Comparison of ENCODE assay signal across 27 cellular contexts in the genomic region with DNA sequence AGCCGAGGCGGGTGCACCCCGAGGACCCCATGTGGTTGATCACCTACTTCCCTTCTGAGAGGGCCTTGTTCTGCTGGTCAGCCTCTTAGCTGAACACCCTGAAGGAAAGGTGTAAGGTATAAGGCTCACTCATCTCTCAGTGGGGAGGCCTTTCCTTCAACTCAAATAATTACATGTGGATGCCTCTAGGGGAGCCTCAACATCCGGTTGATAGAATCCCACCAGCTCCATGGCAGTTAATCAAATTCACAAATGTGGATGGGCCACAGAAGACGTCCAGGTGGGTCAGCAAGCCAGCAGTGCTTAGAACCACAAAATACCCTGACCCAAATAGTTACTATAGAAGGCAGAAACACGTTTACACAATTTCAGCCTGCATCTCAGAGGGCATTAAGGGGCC. TPM values are rescaled to one million over a fixed set of nuclear protein-coding genes. Genes with fewer than 3 reads are reported as not detected.
DNase-seq lines count a peak whose midpoint lies in the region; FAIRE-seq and TF ChIP-seq lines count a peak whose summit lies in the region.
"Had no signal": no experiment of that assay in that cellular context is flagged by ENCODE, and none has a peak within 500 bp of the region (broad histone marks: within the 10 kb centered on the region; RNA-seq: fewer than 3 reads in every experiment).

No MANE protein-coding gene starts in this region.

- 0 out of 4 replicates have a peak, but pooled peaks of 1 of the 2 experiments have one; percentile 15 for TF ChIP-seq RAD21 in H1 (IDR thresholded peaks at IDR 0.05 in 1 of 2, conservative IDR thresholded peaks at IDR 0.05 in 1 of 2; ENCODE audit: low read depth in 2 of 2, low read length in 2 of 2)

- H3K4me3 Mint-ChIP-seq in HFFc6: no peak overlapping the region
- H3K4me3 Mint-ChIP-seq in progenitor cell of endocrine pancreas (ENCODE audit: low read depth): no peak overlapping the region
- H3K4me3 Mint-ChIP-seq: T-helper 1 cell treated with Interleukin-12 subunit alpha and Interleukin-12 subunit beta and Interleukin-4 antibody, amounts not matched to agents 30 μg/mL and 1 μg/mL, for 36 hours had no signal

- no peaks in the 10 kb centered on the region for H3K9me3 Mint-ChIP-seq in HFFc6
- H3K9me3 Mint-ChIP-seq in progenitor cell of endocrine pancreas (ENCODE audit: low read depth): no peaks in the 10 kb centered on the region
- H3K9me3 Mint-ChIP-seq: immature natural killer cell; T-helper 1 cell treated with Interleukin-12 subunit alpha and Interleukin-12 subunit beta and Interleukin-4 antibody, amounts not matched to agents 30 μg/mL and 1 μg/mL, for 36 hours had no signal

- no peak overlapping the region for H2BK120ac ChIP-seq in H1 (replicated peaks; ENCODE audit: low read depth, low read length)

- H2AFZ ChIP-seq in H1 (ENCODE audit: low read length): no peak overlapping the region

- H3K14ac ChIP-seq in H1 (ENCODE audit: insufficient read length): no peak overlapping the region

- no peak overlapping the region for H2BK15ac ChIP-seq in H1 (ENCODE audit: low read length)

- POLR2A ChIA-PET in H1 (lab: Charles Lee; ENCODE audit: partially characterized antibody): no interaction called here

- H2BK20ac ChIP-seq in H1 (ENCODE audit: low read length): no peak overlapping the region

- H3K27me3 ChIP-seq in H1 (replicated peaks in 1 of 4; ENCODE audit: control insufficient read depth in 3 of 4, extremely low read depth in 1 of 4, insufficient read depth in 3 of 4, low read length in 3 of 4) (peaks cover 0 to 27% (median 22%) of the 10 kb centered on the region in 4 experiments; a peak in 6 of 7 replicates), ovary (no peaks in the 10 kb centered on the region)
- H3K27me3 ChIP-seq: adrenal gland, upper lobe of right lung had no signal

- H2BK5ac ChIP-seq in H1 (ENCODE audit: low read depth, low read length): no peak overlapping the region

- H3K4me3 ChIP-seq in H1 (ENCODE audit: extremely low read depth in 1 of 4, insufficient read depth in 2 of 4, low read depth in 3 of 4, low read length in 4 of 4): no peak overlapping the region
- no peak overlapping the region for H3K4me3 ChIP-seq in ovary
- H3K4me3 ChIP-seq: adrenal gland; BLaER1 treated with 17β-estradiol and CSF1 and Interleukin-3, amounts not matched to agents 10 nM and 100 nM; lung; skin epidermis; upper lobe of right lung had no signal

- H2AK5ac ChIP-seq in H1 (ENCODE audit: low read depth, low read length): no peak overlapping the region

- H3K36me3 ChIP-seq in H1 (ENCODE audit: control insufficient read depth in 2 of 4, insufficient read depth in 4 of 4, low read length in 3 of 4): no peaks in the 10 kb centered on the region
- no peaks in the 10 kb centered on the region for H3K36me3 ChIP-seq in ovary
- H3K36me3 ChIP-seq: adrenal gland; BLaER1 treated with 17β-estradiol and CSF1 and Interleukin-3, amounts not matched to agents 10 nM and 100 nM; upper lobe of right lung had no signal

- no peaks in the 10 kb centered on the region for H3K79me2 ChIP-seq in H1 (ENCODE audit: control insufficient read depth in 1 of 2, insufficient read depth in 2 of 2, low read length in 2 of 2)

- H3K23ac ChIP-seq in H1 (ENCODE audit: insufficient read length): no peak overlapping the region

- intact Hi-C loops in ovary (cut with DNase I): no loop called here

- TF ChIP-seq EP300 in H1 (IDR thresholded peaks at IDR 0.05; ENCODE audit: borderline replicate concordance in 1 of 2, low read depth in 2 of 2, low read length in 2 of 2): no peak
- no peak for TF ChIP-seq EP300 in ovary (IDR thresholded peaks at IDR 0.05)

- no peak overlapping the region for H3K4ac ChIP-seq in H1 (replicated peaks; ENCODE audit: insufficient read length, low read depth, low read length)

- H3K56ac ChIP-seq in H1 (replicated peaks; ENCODE audit: insufficient read length, low read depth, low read length): no peak overlapping the region

- H4K91ac ChIP-seq in H1 (replicated peaks; ENCODE audit: insufficient read length, low read length): no peak overlapping the region

- DNase-seq in DMS 273 (lab: John Stamatoyannopoulos, UW; ENCODE audit: unreplicated experiment): peak; percentile 9
- no peak for DNase-seq in DMS 273 treated with DMSO at 0.1 percent for 48 hours (lab: John Stamatoyannopoulos, UW)
- DNase-seq in HFFc6: no peak
- no peak for DNase-seq in H1 (ENCODE audit: low read depth in 1 of 2, low spot score in 2 of 2)
- DNase-seq in progenitor cell of endocrine pancreas (ENCODE audit: low spot score, unreplicated experiment): no peak
- no peak for DNase-seq in ovary
- DNase-seq in dedifferentiated amniotic fluid mesenchymal stem cell (ENCODE audit: extremely low spot score): no peak
- DNase-seq in NCI-H510A (lab: John Stamatoyannopoulos, UW): no peak
- DNase-seq: activated CD4-positive, alpha-beta T cell treated with anti-CD3 and anti-CD28 coated beads, Interleukin-2, amount 50 U/mL, for 48 hours; activated gamma-delta T cell; caudate nucleus; effector CD4-positive, alpha-beta T cell; GF-D8; immature natural killer cell; NCI-H1105; NCI-H2107; NCI-H526; SHP77 treated with DMSO at 0.1 percent for 48 hours; stimulated activated CD4-positive, alpha-beta T cell treated with anti-CD3 and anti-CD28 coated beads, Interleukin-2, amount 100 ng/mL, for 48 hours; upper lobe of right lung had no signal

- H3K4me2 ChIP-seq in H1 (ENCODE audit: insufficient read depth in 1 of 2, low read depth in 2 of 2, low read length in 2 of 2): no peak overlapping the region
- H3K4me2 ChIP-seq: BLaER1 treated with 17β-estradiol and CSF1 and Interleukin-3, amounts not matched to agents 10 nM and 100 nM had no signal

- H3K23me2 ChIP-seq in H1 (ENCODE audit: low read depth, low read length): peaks cover 7% of the 10 kb centered on the region; the same call in 1 of the 2 replicates

- H3K18ac ChIP-seq in H1 (ENCODE audit: extremely low read depth, low read length): no peak overlapping the region

- no peak overlapping the region for H3K9ac ChIP-seq in H1 (replicated peaks in 1 of 4; ENCODE audit: extremely low read depth in 1 of 4, low read depth in 3 of 4, low read length in 3 of 4)
- H3K9ac ChIP-seq: BLaER1 treated with 17β-estradiol and CSF1 and Interleukin-3, amounts not matched to agents 10 nM and 100 nM had no signal

- H3K79me1 ChIP-seq in H1 (ENCODE audit: low read depth, low read length): no peaks in the 10 kb centered on the region

- TF ChIP-seq POLR2A in H1 (IDR thresholded peaks at IDR 0.05; ENCODE audit: control extremely low read depth in 1 of 2, low read depth in 2 of 2, low read length in 2 of 2) (no peak), ovary (IDR thresholded peaks at IDR 0.05) (no peak)

- peaks cover 49% of the 10 kb centered on the region for H3K4me1 Mint-ChIP-seq in HFFc6 (ENCODE audit: low read depth)
- H3K4me1 Mint-ChIP-seq in progenitor cell of endocrine pancreas (ENCODE audit: low read depth): peaks cover 1% of the 10 kb centered on the region

- H3K4me1 ChIP-seq in H1 (replicated peaks in 1 of 4; ENCODE audit: control insufficient read depth in 3 of 4, insufficient read depth in 4 of 4, low read length in 3 of 4) (peaks cover 0 to 3% (median 1%) of the 10 kb centered on the region in 4 experiments; a peak in 4 of 7 replicates), ovary (ENCODE audit: insufficient read depth) (peaks cover 5% of the 10 kb centered on the region)

- no peak overlapping the region for H3K27ac ChIP-seq in H1 (ENCODE audit: low read depth, low read length)
- H3K27ac ChIP-seq in ovary: no peak overlapping the region
- H3K27ac ChIP-seq: 22Rv1; adrenal gland; BLaER1 treated with 17β-estradiol and CSF1 and Interleukin-3, amounts not matched to agents 10 nM and 100 nM; skin epidermis; upper lobe of right lung; VCaP had no signal

- TF ChIP-seq CTCF in HFFc6 (IDR thresholded peaks at IDR 0.05): peak; percentile 45
- peak in 2 of 3 experiments; percentile 26 to 27; a peak in 2 of 4 replicates for TF ChIP-seq CTCF in H1 (IDR thresholded peaks at IDR 0.05; ENCODE audit: control extremely low read depth in 1 of 3, insufficient read depth in 1 of 3, low read depth in 1 of 3, low read length in 3 of 3)
- peak; percentile 31 for TF ChIP-seq CTCF in progenitor cell of endocrine pancreas (IDR thresholded peaks at IDR 0.05; ENCODE audit: unreplicated experiment)
- no peak for TF ChIP-seq CTCF in ovary (IDR thresholded peaks at IDR 0.05)

- H3K9me3 ChIP-seq in H1 (ENCODE audit: insufficient read depth in 2 of 2, low read depth in 1 of 2, low read length in 1 of 2) (no peaks in the 10 kb centered on the region), ovary (no peaks in the 10 kb centered on the region)
- H3K9me3 ChIP-seq: adrenal gland, upper lobe of right lung had no signal

- peaks cover 2% of the 10 kb centered on the region; the same call in 1 of the 2 replicates for H3K27me3 Mint-ChIP-seq in HFFc6 (ENCODE audit: insufficient read depth)
- peaks cover 62% of the 10 kb centered on the region for H3K27me3 Mint-ChIP-seq in progenitor cell of endocrine pancreas

- no peak for FAIRE-seq in H1 (lab: Jason Lieb, UNC)

- no peak overlapping the region for H3K27ac Mint-ChIP-seq in HFFc6
- H3K27ac Mint-ChIP-seq in progenitor cell of endocrine pancreas: no peak overlapping the region
- H3K27ac Mint-ChIP-seq: immature natural killer cell; T-helper 1 cell treated with Interleukin-12 subunit alpha and Interleukin-12 subunit beta and Interleukin-4 antibody, amounts not matched to agents 30 μg/mL and 1 μg/mL, for 36 hours had no signal

- H4K8ac ChIP-seq in H1 (ENCODE audit: extremely low read depth, insufficient read depth, low read length): no peak overlapping the region

- no peaks in the 10 kb centered on the region for H4K20me1 ChIP-seq in H1 (replicated peaks in 1 of 2; ENCODE audit: control insufficient read depth in 1 of 2, insufficient read depth in 2 of 2, low read length in 2 of 2)
- H4K20me1 ChIP-seq: BLaER1 treated with 17β-estradiol and CSF1 and Interleukin-3, amounts not matched to agents 10 nM and 100 nM had no signal

- CTCF ChIA-PET in H1 (lab: Charles Lee; ENCODE audit: partially characterized antibody): interaction anchor here (1.0 to 1.7 kb wide), 13 partner anchors 9 to 270 kb away, joined by 3 to 12 read pairs (median 4); no protein-coding TSS in a partner anchor

- H2BK12ac ChIP-seq in H1 (ENCODE audit: low read depth, low read length): no peak overlapping the region

- no peak overlapping the region for H4K5ac ChIP-seq in H1 (ENCODE audit: insufficient read length, low read depth, low read length)

- no peaks in the 10 kb centered on the region for H3K36me3 Mint-ChIP-seq in HFFc6 (ENCODE audit: low read depth)
- no peaks in the 10 kb centered on the region for H3K36me3 Mint-ChIP-seq in progenitor cell of endocrine pancreas (ENCODE audit: insufficient read depth)
- H3K36me3 Mint-ChIP-seq: immature natural killer cell had no signal

- 85% methylated on average over 6 of the region's 6 CpGs; no CpG with 5 or more reads in 1 of the 2 experiments for WGBS in H1 (ENCODE audit: extremely low coverage in 1 of 2, insufficient coverage in 1 of 2, insufficient read length in 1 of 2, insufficient replicate concordance in 2 of 2, low coverage in 1 of 2, low lambda C conversion rate in 2 of 2, missing lambda C conversion rate in 1 of 2), 2 experiments
- 81 to 87% (median 82%) methylated on average over 6 of the region's 6 CpGs for WGBS in ovary, 3 donors

RNA-seq across cellular contexts. Expression of gene ZNF32, which starts 37.7 kb away (rescaled TPM):
- total RNA-seq in HFFc6 (2021; fragmentation: NEBNext Ultra II Directional; extraction: Animal tissue kit (Norgen Biotek cat#: 25700)): 10 to 100 TPM; 12.7 to 23.6 (median 15.3) TPM
- total RNA-seq in H1 (2021; fragmentation: NEBNext Ultra II Directional; extraction: Animal tissue kit (Norgen Biotek cat#: 25700)): 21.7 and 22.5 TPM in 2 replicates
- 7.3 and 17.2 TPM in 2 replicates for polyA plus RNA-seq in H1 (2011; rRNA removed)
- 20.1 TPM for polyA plus RNA-seq in H1 (2011; cell fraction: cytosol; rRNA removed)
- polyA plus RNA-seq in H1 (2011; cell fraction: nucleus; rRNA removed): 10.5 TPM
- polyA plus RNA-seq in H1 (2012, experiment 1 of 2): 22.8 to 28.3 TPM (median 24.6 TPM) in 4 replicates
- polyA plus RNA-seq in H1 (2012, experiment 2 of 2): 7.2 TPM
- 19.1 TPM for polyA plus RNA-seq in H1 (2013, experiment 1 of 2)
- 21.2 TPM for polyA plus RNA-seq in H1 (2013, experiment 2 of 2)
- polyA minus RNA-seq in H1 (2011; rRNA and poly(A)+ RNA removed): 10.7 and 16.8 TPM in 2 replicates
- 5.1 TPM for polyA minus RNA-seq in H1 (2011; cell fraction: cytosol; rRNA and poly(A)+ RNA removed)
- polyA minus RNA-seq in H1 (2011; cell fraction: nucleus; rRNA and poly(A)+ RNA removed): 10.4 TPM
- total RNA-seq in progenitor cell of endocrine pancreas: 52.0 and 57.6 TPM in 2 replicates
- 10 to 100 TPM; 31.8 to 68.7 (median 51.5) TPM for total RNA-seq in ovary
- polyA plus RNA-seq in ovary: 10 to 100 TPM; 65.1 to 73.1 TPM

Comparison
In these comparisons a context has a peak if more than half of its experiments do, and no peak if none do; other contexts are left out.
1. CTCF ChIP-seq: peak in HFFc6 (single experiment), H1 (2 of 3) and progenitor cell of endocrine pancreas (single experiment); none in ovary (0 of 3).